15 cellular contexts compared by ENCODE assay signal in genomic region chr7:13904689-13905088, GRCh38.
DNase-seq lines count a peak whose midpoint lies in the region; ATAC-seq and TF ChIP-seq lines count a peak whose summit lies in the region.
"Had no signal": no experiment of that assay in that cellular context is flagged by ENCODE, and none has a peak within 500 bp of the region (broad histone marks: within the 10 kb centered on the region; RNA-seq: fewer than 3 reads in every experiment).

No MANE protein-coding gene starts in this region.

- H3K4me1 ChIP-seq in BE2C, result peaks cover 5% of the 10 kb centered on the region; the same call in 1 of the 2 replicates

- peaks cover 28% of the 10 kb centered on the region for H3K4me1 Mint-ChIP-seq in osteocyte (ENCODE audit: unreplicated experiment)

- H3K4me3 Mint-ChIP-seq in osteocyte (ENCODE audit: unreplicated experiment), result no peak overlapping the region
- H3K4me3 Mint-ChIP-seq: CD8-positive, alpha-beta memory T cell; T-helper 2 cell treated with Interferon-gamma antibody and Interleukin-4, amounts not matched to agents 5 μg/mL and 100 μg/mL, for 36 hours had no signal

- ATAC-seq in GM19467 (IDR thresholded peaks at IDR 0.05; ENCODE audit: unreplicated experiment) (no peak), GM18498 (IDR thresholded peaks at IDR 0.05; ENCODE audit: unreplicated experiment) (no peak)

- TF ChIP-seq CTCF in osteocyte (IDR thresholded peaks at IDR 0.05), result no peak
- no peak for TF ChIP-seq CTCF in BE2C (IDR thresholded peaks at IDR 0.05; ENCODE audit: low read depth, low read length)

- H3K27ac Mint-ChIP-seq in osteocyte (ENCODE audit: unreplicated experiment), result peak overlapping the region; percentile 32
- H3K27ac Mint-ChIP-seq: T-helper 2 cell treated with Interferon-gamma antibody and Interleukin-4, amounts not matched to agents 5 μg/mL and 100 μg/mL, for 36 hours had no signal

- peak; percentile 93 for DNase-seq in EH (ENCODE audit: low read depth)
- peak; percentile 79 for DNase-seq in NCI-H226
- DNase-seq in epidermal melanocyte (ENCODE audit: insufficient read length, low spot score), result peak; percentile 36
- no peak for DNase-seq in osteocyte (ENCODE audit: extremely low spot score, unreplicated experiment)
- DNase-seq in BE2C, result no peak
- DNase-seq: activated CD4-positive, alpha-beta T cell treated with anti-CD3 and anti-CD28 coated beads for 48 hours; activated naive CD4-positive, alpha-beta T cell treated with anti-CD3 and anti-CD28 coated beads, Interleukin-2, amount 50 U/mL, for 16 hours; CD8-positive, alpha-beta memory T cell; heart right ventricle; NCI-H1694; NCI-H82; stomach had no signal

- H3K27me3 Mint-ChIP-seq in osteocyte (ENCODE audit: unreplicated experiment), result no peaks in the 10 kb centered on the region
- H3K27me3 Mint-ChIP-seq: CD8-positive, alpha-beta memory T cell had no signal

- H3K27me3 ChIP-seq in BE2C, result no peaks in the 10 kb centered on the region
- H3K27me3 ChIP-seq: heart right ventricle, stomach had no signal

- H3K36me3 ChIP-seq in BE2C, result peaks cover 27% of the 10 kb centered on the region
- H3K36me3 ChIP-seq: stomach had no signal

- no peaks in the 10 kb centered on the region for H3K9me3 Mint-ChIP-seq in osteocyte (ENCODE audit: unreplicated experiment)
- H3K9me3 Mint-ChIP-seq: CD8-positive, alpha-beta memory T cell; T-helper 2 cell treated with Interferon-gamma antibody and Interleukin-4, amounts not matched to agents 5 μg/mL and 100 μg/mL, for 36 hours had no signal

- no peak overlapping the region for H3K4me3 ChIP-seq in BE2C (ENCODE audit: low read depth, low read length)
- H3K4me3 ChIP-seq: heart right ventricle, stomach had no signal

- no peaks in the 10 kb centered on the region for H3K9me3 ChIP-seq in BE2C
- H3K9me3 ChIP-seq: heart right ventricle, stomach had no signal

- peaks cover 10% of the 10 kb centered on the region for H3K36me3 Mint-ChIP-seq in osteocyte (ENCODE audit: unreplicated experiment)
- H3K36me3 Mint-ChIP-seq: CD8-positive, alpha-beta memory T cell had no signal

Comparison
In these comparisons a context has a peak if more than half of its experiments do, and no peak if none do; other contexts are left out.
1. DNase-seq: peak in EH (single experiment), NCI-H226 (single experiment) and epidermal melanocyte (single experiment); none in osteocyte (single experiment) and BE2C (single experiment).